ENCODE assay signal across 1 cellular context in the genomic region with DNA sequence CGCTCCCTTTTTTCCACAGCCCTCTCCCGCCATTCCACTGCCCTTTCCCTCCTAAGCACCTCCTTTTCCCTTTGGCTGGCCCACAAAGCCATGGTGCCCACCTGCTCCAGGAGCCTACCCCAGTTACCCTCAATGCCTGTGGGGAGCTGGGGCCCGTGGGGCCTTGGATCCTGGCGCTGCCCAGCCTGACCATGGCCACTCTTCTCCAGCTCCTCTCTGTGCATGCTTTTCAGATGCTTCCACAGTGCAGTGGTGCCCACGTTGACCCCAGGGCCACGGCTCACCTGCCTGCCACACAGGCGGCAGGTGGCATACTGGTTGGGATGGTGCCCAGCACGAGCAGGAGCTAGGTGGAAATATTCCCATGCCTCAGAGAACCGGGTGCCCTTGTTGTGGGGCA.
TF ChIP-seq lines count a peak whose summit lies in the region.

No MANE protein-coding gene starts in this region.

TF ChIP-seq in SK-N-SH treated with all-trans-retinoic acid at 6 μM for 48 hours, 23 proteins besides CTCF, POLR2A, EP300 and RAD21 (continued from another document):
- TF ChIP-seq, protein P1, sequence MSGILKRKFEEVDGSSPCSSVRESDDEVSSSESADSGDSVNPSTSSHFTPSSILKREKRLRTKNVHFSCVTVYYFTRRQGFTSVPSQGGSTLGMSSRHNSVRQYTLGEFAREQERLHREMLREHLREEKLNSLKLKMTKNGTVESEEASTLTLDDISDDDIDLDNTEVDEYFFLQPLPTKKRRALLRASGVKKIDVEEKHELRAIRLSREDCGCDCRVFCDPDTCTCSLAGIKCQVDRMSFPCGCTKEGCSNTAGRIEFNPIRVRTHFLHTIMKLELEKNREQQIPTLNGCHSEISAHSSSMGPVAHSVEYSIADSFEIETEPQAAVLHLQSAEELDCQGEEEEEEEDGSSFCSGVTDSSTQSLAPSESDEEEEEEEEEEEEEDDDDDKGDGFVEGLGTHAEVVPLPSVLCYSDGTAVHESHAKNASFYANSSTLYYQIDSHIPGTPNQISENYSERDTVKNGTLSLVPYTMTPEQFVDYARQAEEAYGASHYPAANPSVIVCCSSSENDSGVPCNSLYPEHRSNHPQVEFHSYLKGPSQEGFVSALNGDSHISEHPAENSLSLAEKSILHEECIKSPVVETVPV (CRISPR knock-in tag; IDR thresholded peaks at IDR 0.05), result no peak
- TF ChIP-seq BACH2 (CRISPR knock-in tag; IDR thresholded peaks at IDR 0.05; ENCODE audit: borderline replicate concordance), result no peak
- TF ChIP-seq ZC3H10 (CRISPR knock-in tag; IDR thresholded peaks at IDR 0.05), result no peak
- TF ChIP-seq POU6F1 (CRISPR knock-in tag; IDR thresholded peaks at IDR 0.05; ENCODE audit: borderline replicate concordance, low read depth), result no peak
- TF ChIP-seq GLIS3 (CRISPR knock-in tag; IDR thresholded peaks at IDR 0.05), result no peak
- TF ChIP-seq TCF4 (CRISPR knock-in tag; IDR thresholded peaks at IDR 0.05; ENCODE audit: borderline replicate concordance), result no peak
- no peak for TF ChIP-seq RARB (CRISPR knock-in tag; IDR thresholded peaks at IDR 0.05)
- no peak for TF ChIP-seq ISL1 (CRISPR knock-in tag; IDR thresholded peaks at IDR 0.05)
- TF ChIP-seq ZFP3 (CRISPR knock-in tag; IDR thresholded peaks at IDR 0.05), result no peak
- no peak for TF ChIP-seq ZNF70 (CRISPR knock-in tag; IDR thresholded peaks at IDR 0.05)
- TF ChIP-seq CREB5 (CRISPR knock-in tag; IDR thresholded peaks at IDR 0.05; ENCODE audit: low read depth), result no peak
- TF ChIP-seq PATZ1 (CRISPR knock-in tag; IDR thresholded peaks at IDR 0.05; ENCODE audit: borderline replicate concordance), result no peak
- no peak for TF ChIP-seq ESRRG (CRISPR knock-in tag; IDR thresholded peaks at IDR 0.05)
